Comparison of ENCODE assay signal across 27 cellular contexts in genomic region chr14:82661258-82661657, GRCh38.
"Had no signal": no experiment of that assay in that cellular context is flagged by ENCODE, and none has a peak within 500 bp of the region (broad histone marks: within the 10 kb centered on the region; RNA-seq: fewer than 3 reads in every experiment).

No MANE protein-coding gene starts in this region.

- H3K9me3 ChIP-seq: stomach, suprapubic skin, testis, thoracic aorta, thyroid gland, tibial artery, tibial nerve, transverse colon, upper lobe of left lung, upper lobe of right lung, uterus, vagina had no signal

- FAIRE-seq: urothelium cell line had no signal

- H3K36me3 ChIP-seq: stomach, suprapubic skin, thoracic aorta, thyroid gland, tibial artery, tibial nerve, transverse colon, upper lobe of left lung, upper lobe of right lung, uterus, vagina had no signal

- H3K4me3 ChIP-seq: stomach, suprapubic skin, testis, thoracic aorta, thyroid gland, tibial artery, tibial nerve, transverse colon, upper lobe of left lung, upper lobe of right lung, uterus, vagina had no signal

- H3K27ac ChIP-seq: stomach, suprapubic skin, testis, thoracic aorta, thyroid gland, tibial artery, tibial nerve, transverse colon, upper lobe of left lung, upper lobe of right lung, uterus, vagina had no signal

- DNase-seq: stimulated activated CD4-positive, alpha-beta T cell treated with anti-CD3 and anti-CD28 coated beads, Interleukin-2, amount 100 ng/mL, for 48 hours; stimulated activated CD4-positive, alpha-beta T cell treated with anti-CD3 and anti-CD28 coated beads, Interleukin-4, amount 100 ng/mL, for 1 hour; stimulated activated CD4-positive, alpha-beta T cell treated with anti-CD3 and anti-CD28 coated beads, Interleukin-4, amount 100 ng/mL, for 24 hours; stimulated activated CD4-positive, alpha-beta T cell treated with anti-CD3 and anti-CD28 coated beads, Interleukin-4, amount 100 ng/mL, for 4 hours; stimulated activated CD8-positive, alpha-beta memory T cell treated with anti-CD3 and anti-CD28 coated beads, Interleukin-4, amount 100 ng/mL, for 48 hours; stimulated activated naive B cell treated with anti-CD40 and anti-IgM and Interleukin-4, amounts not matched to agents 10 μg/mL and 1 μg/mL and 100 μg/mL, for 72 hours; stimulated activated naive CD4-positive, alpha-beta T cell; stimulated activated naive CD4-positive, alpha-beta T cell treated with Interleukin-2 at 50 U/mL for 16 hours; stimulated activated naive CD8-positive, alpha-beta T cell treated with anti-CD3 and anti-CD28 coated beads, Interleukin-15, amount 100 ng/mL, for 72 hours; stimulated activated naive CD8-positive, alpha-beta T cell treated with anti-CD3 and anti-CD28 coated beads, Interleukin-15, Interleukin-2, amounts not matched to agents 100 U/mL and 50 U/mL, for 24 hours; stomach; substantia nigra; testis; thyroid gland; tibial artery; transverse colon; trophoblast cell; upper lobe of left lung; upper lobe of right lung; uterus had no signal

- H3K27me3 ChIP-seq: stomach, suprapubic skin, testis, thyroid gland, tibial artery, tibial nerve, transverse colon, upper lobe of left lung, upper lobe of right lung, uterus, vagina had no signal

- ATAC-seq: stimulated activated effector memory CD8-positive, alpha-beta T cell treated with anti-CD3 and anti-CD28 coated beads, Interleukin-12 subunit alpha, Interleukin-12 subunit beta, amount 100 ng/mL, for 72 hours; stimulated activated memory B cell treated with anti-CD40 and anti-IgM and Interleukin-4, amounts not matched to agents 10 μg/mL and 1 μg/mL and 100 μg/mL, for 72 hours; stimulated activated naive B cell treated with anti-CD40 and anti-IgM and Interleukin-4, amounts not matched to agents 10 μg/mL and 1 μg/mL and 100 μg/mL, for 72 hours; stimulated activated naive CD8-positive, alpha-beta T cell treated with anti-CD3 and anti-CD28 coated beads, Interleukin-15, amount 100 ng/mL, for 72 hours; stimulated activated naive CD8-positive, alpha-beta T cell treated with anti-CD3 and anti-CD28 coated beads, Interleukin-15, Interleukin-2, amounts not matched to agents 100 U/mL and 50 U/mL, for 24 hours; upper lobe of right lung had no signal

- H3K4me1 ChIP-seq: stomach, suprapubic skin, testis, thyroid gland, tibial artery, tibial nerve, transverse colon, upper lobe of left lung, upper lobe of right lung, uterus, vagina had no signal
